In the genomic region with DNA sequence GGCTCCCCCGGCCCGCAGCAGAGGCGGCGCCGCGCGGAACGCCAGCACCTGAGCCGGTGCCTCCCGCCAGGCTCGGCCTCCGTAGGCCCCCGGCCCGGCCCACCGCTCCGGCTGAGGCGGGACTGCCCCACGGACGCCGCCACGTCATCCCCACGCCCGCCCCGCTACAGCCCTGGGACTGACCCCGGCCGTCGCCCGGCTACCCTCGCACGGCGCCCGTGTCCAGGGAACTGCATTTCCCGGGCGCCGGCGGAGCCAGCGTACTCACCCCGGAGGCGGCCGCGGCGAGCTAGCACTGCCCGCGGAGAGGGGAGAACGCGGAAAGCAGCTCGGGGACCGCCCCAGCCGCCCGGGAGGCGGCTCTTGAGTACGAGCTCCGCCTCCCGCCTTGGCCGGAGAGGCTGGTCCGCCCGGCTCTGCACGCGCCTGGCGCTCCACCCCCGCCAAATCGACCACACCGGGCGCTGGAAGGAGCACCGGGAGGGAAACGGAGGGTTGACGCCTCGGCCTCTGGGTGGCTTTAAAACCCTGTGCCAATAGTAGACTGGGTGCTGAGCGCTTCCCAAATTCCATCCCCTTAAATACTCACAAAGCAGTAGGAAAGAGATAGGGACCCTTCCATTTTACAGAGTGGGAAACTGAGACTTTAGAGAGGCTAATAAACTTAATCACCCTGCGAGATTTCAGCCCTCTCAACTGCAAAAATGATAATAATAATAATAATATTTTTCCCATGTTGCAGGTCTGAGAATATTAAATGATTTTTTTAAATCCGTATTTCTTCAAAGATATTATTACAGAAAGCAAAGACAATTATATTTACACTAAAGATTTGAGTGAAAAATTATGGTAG, we compare ENCODE assay signal across 8 cellular contexts. TPM values are rescaled to one million over a fixed set of nuclear protein-coding genes. Genes with fewer than 3 reads are reported as not detected.
A peak's percentile ranks its signal among the peaks of the same experiment; 100 is the strongest.
DNase-seq lines count a peak whose midpoint lies in the region; ATAC-seq and TF ChIP-seq lines count a peak whose summit lies in the region.

A gene with protein sequence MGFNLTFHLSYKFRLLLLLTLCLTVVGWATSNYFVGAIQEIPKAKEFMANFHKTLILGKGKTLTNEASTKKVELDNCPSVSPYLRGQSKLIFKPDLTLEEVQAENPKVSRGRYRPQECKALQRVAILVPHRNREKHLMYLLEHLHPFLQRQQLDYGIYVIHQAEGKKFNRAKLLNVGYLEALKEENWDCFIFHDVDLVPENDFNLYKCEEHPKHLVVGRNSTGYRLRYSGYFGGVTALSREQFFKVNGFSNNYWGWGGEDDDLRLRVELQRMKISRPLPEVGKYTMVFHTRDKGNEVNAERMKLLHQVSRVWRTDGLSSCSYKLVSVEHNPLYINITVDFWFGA (minus strand): TSS at position 297 of the 853 bp plus-strand sequence. CDS start 10,779 bp downstream, outside the sequence.

- H3K27ac ChIP-seq in RWPE2 (ENCODE audit: poor library complexity, severe bottlenecking), result peak within 1 kb of the TSS; percentile 55

- H3K4me1 ChIP-seq in RWPE2 (ENCODE audit: insufficient read depth, poor library complexity, severe bottlenecking), result peaks cover 13% of the 10 kb centered on the region

- no peaks in the 10 kb centered on the region for H3K27me3 ChIP-seq in RWPE2 (ENCODE audit: insufficient read depth, poor library complexity, severe bottlenecking)

- H3K27ac Mint-ChIP-seq in nephron, result peak within 1 kb of the TSS; percentile 82 to 91 (median 85)
- peak within 1 kb of the TSS; percentile 87 for H3K27ac Mint-ChIP-seq in stimulated activated naive CD8-positive, alpha-beta T cell treated with anti-CD3 and anti-CD28 coated beads, Interleukin-15, Interleukin-2, amounts not matched to agents 100 ng/mL and 50 ng/mL, for 24 hours

- DNase-seq in ELF-1 (ENCODE audit: low read depth, low spot score) (peak; percentile 91), GOT3 (lab: John Stamatoyannopoulos, UW) (peak; percentile 59), LHCN-M2 (ENCODE audit: low read depth) (peak; percentile 80), RWPE2 (ENCODE audit: low spot score) (peak; percentile 80), fibroblast of the aortic adventitia (ENCODE audit: low read depth) (peak; percentile 80)
- peak; percentile 54 for DNase-seq in activated T-helper 9 cell treated with anti-CD3 and anti-CD28 coated beads, Interleukin-2, amount 50 U/mL, for 16 hours (ENCODE audit: low read depth)

- no peaks in the 10 kb centered on the region for H3K9me3 Mint-ChIP-seq in nephron
- no peaks in the 10 kb centered on the region for H3K9me3 Mint-ChIP-seq in stimulated activated naive CD8-positive, alpha-beta T cell treated with anti-CD3 and anti-CD28 coated beads, Interleukin-15, Interleukin-2, amounts not matched to agents 100 ng/mL and 50 ng/mL, for 24 hours

- H3K9me3 ChIP-seq in RWPE2 (ENCODE audit: severe bottlenecking), result no peaks in the 10 kb centered on the region

- H3K36me3 Mint-ChIP-seq in nephron (ENCODE audit: low read depth), result peaks cover 9% of the 10 kb centered on the region
- peaks cover 11% of the 10 kb centered on the region for H3K36me3 Mint-ChIP-seq in stimulated activated naive CD8-positive, alpha-beta T cell treated with anti-CD3 and anti-CD28 coated beads, Interleukin-15, Interleukin-2, amounts not matched to agents 100 ng/mL and 50 ng/mL, for 24 hours (ENCODE audit: low read depth)

- peak within 1 kb of the TSS; percentile 82 to 87 (median 86) for H3K4me3 Mint-ChIP-seq in nephron
- peak within 1 kb of the TSS; percentile 82 for H3K4me3 Mint-ChIP-seq in stimulated activated naive CD8-positive, alpha-beta T cell treated with anti-CD3 and anti-CD28 coated beads, Interleukin-15, Interleukin-2, amounts not matched to agents 100 ng/mL and 50 ng/mL, for 24 hours

- ATAC-seq in RWPE2 (ENCODE audit: low read depth), result peak; percentile 94

- H3K4me1 Mint-ChIP-seq in nephron, result peaks cover 29% of the 10 kb centered on the region
- peaks cover 49% of the 10 kb centered on the region for H3K4me1 Mint-ChIP-seq in stimulated activated naive CD8-positive, alpha-beta T cell treated with anti-CD3 and anti-CD28 coated beads, Interleukin-15, Interleukin-2, amounts not matched to agents 100 ng/mL and 50 ng/mL, for 24 hours (ENCODE audit: low read depth)

- peaks cover 2% of the 10 kb centered on the region for H3K36me3 ChIP-seq in RWPE2 (ENCODE audit: low read depth)

- H3K4me3 ChIP-seq in RWPE2 (ENCODE audit: severe bottlenecking) (peak within 1 kb of the TSS; percentile 52), fibroblast of the aortic adventitia (ENCODE audit: low read depth, low read length) (peak within 1 kb of the TSS; percentile 86)

- TF ChIP-seq CTCF in RWPE2 (IDR thresholded peaks at IDR 0.05; ENCODE audit: poor library complexity, severe bottlenecking) (no peak), fibroblast of the aortic adventitia (IDR thresholded peaks at IDR 0.05; ENCODE audit: insufficient read depth, low read length) (no peak), nephron (IDR thresholded peaks at IDR 0.05; ENCODE audit: unreplicated experiment in 3 of 3) (no peak)

- peaks cover 3% of the 10 kb centered on the region for H3K27me3 Mint-ChIP-seq in nephron (ENCODE audit: low read depth)
- H3K27me3 Mint-ChIP-seq in stimulated activated naive CD8-positive, alpha-beta T cell treated with anti-CD3 and anti-CD28 coated beads, Interleukin-15, Interleukin-2, amounts not matched to agents 100 ng/mL and 50 ng/mL, for 24 hours, result no peaks in the 10 kb centered on the region

RNA-seq across cellular contexts. Expression of the gene that starts here (rescaled TPM):
- total RNA-seq in LHCN-M2 (2014; rRNA removed) (22.7 and 25.3 TPM in 2 replicates), fibroblast of the aortic adventitia (ENCODE audit: low replicate concordance) (22.4 and 41.3 TPM in 2 replicates)
- polyA plus RNA-seq in LHCN-M2 (2012), result 25.6 TPM

Comparison
In these comparisons a context has a peak if more than half of its experiments do, and no peak if none do; other contexts are left out.
1. Peak in every context shown above with its lines: DNase-seq, ATAC-seq, H3K4me3 ChIP-seq and H3K27ac ChIP-seq.